ENCODE assay signal across 1 cellular context in genomic region chr1:18922319-18922726, GRCh38.
TF ChIP-seq lines count a peak whose summit lies in the region.

No MANE protein-coding gene starts in this region.

TF ChIP-seq in HEK293, 187 proteins besides CTCF, POLR2A, EP300 and RAD21 (continued from another document and continues in another):
- TF ChIP-seq ZNF274 (IDR thresholded peaks at IDR 0.05; ENCODE audit: low read length) (no peak), ZNF274 (tag by site-specific recombination; IDR thresholded peaks at IDR 0.05; ENCODE audit: borderline replicate concordance) (no peak), ZBTB8A (tag by site-specific recombination; IDR thresholded peaks at IDR 0.05) (peak; percentile 46; the same call in 1 of the 2 replicates), ZNF311 (tag by site-specific recombination; IDR thresholded peaks at IDR 0.05; ENCODE audit: borderline replicate concordance) (no peak), ZNF776 (tag by site-specific recombination; IDR thresholded peaks at IDR 0.05; ENCODE audit: borderline replicate concordance) (no peak), KLF17 (tag by site-specific recombination; IDR thresholded peaks at IDR 0.05) (no peak; the same call in 1 of the 2 replicates), ZBTB17 (tag by site-specific recombination; IDR thresholded peaks at IDR 0.05) (peak; percentile 35; the same call in 1 of the 2 replicates), WT1 (tag by site-specific recombination; IDR thresholded peaks at IDR 0.05) (peak; percentile 41; the same call in 1 of the 2 replicates), HOXC10 (CRISPR knock-in tag; IDR thresholded peaks at IDR 0.05) (no peak), ZBTB21 (tag by site-specific recombination; IDR thresholded peaks at IDR 0.05) (peak; percentile 59), ZNF146 (tag by site-specific recombination; IDR thresholded peaks at IDR 0.05) (no peak), ATF2 (tag by site-specific recombination; IDR thresholded peaks at IDR 0.05; ENCODE audit: low read depth) (peak; percentile 97), IKZF3 (tag by site-specific recombination; IDR thresholded peaks at IDR 0.05) (no peak), ZNF214 (tag by site-specific recombination; IDR thresholded peaks at IDR 0.05; ENCODE audit: borderline replicate concordance) (no peak), ZNF18 (tag by site-specific recombination; IDR thresholded peaks at IDR 0.05) (no peak), SP3 (tag by site-specific recombination; IDR thresholded peaks at IDR 0.05) (no peak), ZNF37A (tag by site-specific recombination; IDR thresholded peaks at IDR 0.05) (no peak), ZNF132 (tag by site-specific recombination; IDR thresholded peaks at IDR 0.05; ENCODE audit: borderline replicate concordance) (no peak), KLF8 (tag by site-specific recombination; IDR thresholded peaks at IDR 0.05) (0 out of 2 replicates have a peak, but pooled peaks have one; percentile 33), ZNF664 (tag by site-specific recombination; IDR thresholded peaks at IDR 0.05) (no peak), SCRT1 (tag by site-specific recombination; IDR thresholded peaks at IDR 0.05; ENCODE audit: borderline replicate concordance) (no peak), ZBTB6 (tag by site-specific recombination; IDR thresholded peaks at IDR 0.05) (no peak), ZXDB (tag by site-specific recombination; IDR thresholded peaks at IDR 0.05) (no peak), ZNF24 (tag by site-specific recombination; IDR thresholded peaks at IDR 0.05) (no peak), ZNF707 (tag by site-specific recombination; IDR thresholded peaks at IDR 0.05) (no peak), ZSCAN23 (tag by site-specific recombination; IDR thresholded peaks at IDR 0.05) (no peak), SALL2 (tag by site-specific recombination; IDR thresholded peaks at IDR 0.05; ENCODE audit: borderline replicate concordance) (no peak), ZEB2 (tag by site-specific recombination; IDR thresholded peaks at IDR 0.05) (peak; percentile 49; the same call in 1 of the 2 replicates), ZNF16 (tag by site-specific recombination; IDR thresholded peaks at IDR 0.05; ENCODE audit: low read depth) (no peak), ZNF239 (tag by site-specific recombination; IDR thresholded peaks at IDR 0.05) (no peak), RBAK (tag by site-specific recombination; IDR thresholded peaks at IDR 0.05) (no peak), ZNF10 (tag by site-specific recombination; IDR thresholded peaks at IDR 0.05) (no peak), ZNF174 (tag by site-specific recombination; IDR thresholded peaks at IDR 0.05) (no peak), ZNF426 (tag by site-specific recombination; IDR thresholded peaks at IDR 0.05) (no peak), ZNF529 (tag by site-specific recombination; IDR thresholded peaks at IDR 0.05; ENCODE audit: insufficient replicate concordance) (no peak), PRDM2 (tag by site-specific recombination; IDR thresholded peaks at IDR 0.05; ENCODE audit: borderline replicate concordance) (no peak), ZNF629 (tag by site-specific recombination; IDR thresholded peaks at IDR 0.05) (peak; percentile 87), MEIS1 (CRISPR knock-in tag; IDR thresholded peaks at IDR 0.05; ENCODE audit: borderline replicate concordance) (no peak), ZNF433 (tag by site-specific recombination; IDR thresholded peaks at IDR 0.05; ENCODE audit: low read depth) (no peak), PRDM10 (tag by site-specific recombination; IDR thresholded peaks at IDR 0.05) (peak; percentile 87), ELK4 (IDR thresholded peaks at IDR 0.05; ENCODE audit: borderline replicate concordance, low read depth, low read length) (no peak), ZNF514 (tag by site-specific recombination; IDR thresholded peaks at IDR 0.05) (no peak), ZNF2 (tag by site-specific recombination; IDR thresholded peaks at IDR 0.05) (no peak), AEBP2 (tag by site-specific recombination; IDR thresholded peaks at IDR 0.05; ENCODE audit: borderline replicate concordance) (no peak), ZNF350 (tag by site-specific recombination; IDR thresholded peaks at IDR 0.05) (no peak), GLIS1 (tag by site-specific recombination; IDR thresholded peaks at IDR 0.05) (0 out of 2 replicates have a peak, but pooled peaks have one; percentile 19), OVOL3 (tag by site-specific recombination; IDR thresholded peaks at IDR 0.05) (no peak), ZSCAN30 (tag by site-specific recombination; IDR thresholded peaks at IDR 0.05) (peak; percentile 36; the same call in 1 of the 2 replicates), ZNF121 (tag by site-specific recombination; IDR thresholded peaks at IDR 0.05) (no peak), ZNF600 (tag by site-specific recombination; IDR thresholded peaks at IDR 0.05) (peak; percentile 82)
